ENCODE assay signal across 9 cellular contexts in genomic region chr14:77314043-77314442, GRCh38. TPM values are rescaled to one million over a fixed set of nuclear protein-coding genes. Genes with fewer than 3 reads are reported as not detected.
DNase-seq lines count a peak whose midpoint lies in the region; ATAC-seq and TF ChIP-seq lines count a peak whose summit lies in the region.
"Had no signal": no experiment of that assay in that cellular context is flagged by ENCODE, and none has a peak within 500 bp of the region (broad histone marks: within the 10 kb centered on the region; RNA-seq: fewer than 3 reads in every experiment).

No MANE protein-coding gene starts in this region.

- peaks cover 38% of the 10 kb centered on the region for H4K20me1 ChIP-seq in PC-9 (ENCODE audit: insufficient read depth)

- TF ChIP-seq CTCF in AG04450 (IDR thresholded peaks at IDR 0.05; ENCODE audit: low read depth, low read length) (no peak), PC-9 (conservative IDR thresholded peaks at IDR 0.05) (0 out of 2 replicates have a peak, but pooled peaks have one; percentile 9)

- H3K9me3 ChIP-seq in AG04450 (ENCODE audit: control insufficient read depth, insufficient read depth, low read length) (no peaks in the 10 kb centered on the region), PC-9 (ENCODE audit: insufficient read depth, low read depth) (no peaks in the 10 kb centered on the region), muscle layer of duodenum (ENCODE audit: control insufficient read depth in 1 of 2, low read length in 2 of 2) (no peaks in the 10 kb centered on the region)

- no TSS peak for BruUV-seq in PC-9 (replicated peaks; lab: Mats Ljungman, UMichigan)

- H3K4me3 ChIP-seq in AG04450 (ENCODE audit: low read depth, low read length) (no peak overlapping the region), PC-9 (no peak overlapping the region), muscle layer of duodenum (ENCODE audit: low read depth in 1 of 2, low read length in 2 of 2) (no peak overlapping the region)

- H3K79me2 ChIP-seq in PC-9 (ENCODE audit: low read depth), result peaks cover 50% of the 10 kb centered on the region

- no peak overlapping the region for H3K4me2 ChIP-seq in PC-9

- peaks cover 6% of the 10 kb centered on the region; the same call in 1 of the 2 replicates for H3F3A ChIP-seq in PC-9 (ENCODE audit: insufficient read depth, low read depth)

- peak overlapping the region; percentile 58 for H3K27ac ChIP-seq in AG04450 (ENCODE audit: low read depth, low read length)
- H3K27ac ChIP-seq in PC-9, result no peak overlapping the region
- H3K27ac ChIP-seq in muscle layer of duodenum (ENCODE audit: low read length), result peak overlapping the region; percentile 25

- DNase-seq in AG04450 (ENCODE audit: low read depth, low spot score) (peak; percentile 76), PC-9 (peak in 1 of 2 experiments; percentile 83), GM19240 (ENCODE audit: insufficient read length, low spot score) (no peak)
- DNase-seq in effector CD8-positive, alpha-beta T cell (lab: John Stamatoyannopoulos, UW), result no peak
- DNase-seq: activated CD8-positive, alpha-beta T cell treated with anti-CD3 and anti-CD28 coated beads for 36 hours had no signal

- intact Hi-C loops in PC-9 (cut with micrococcal nuclease; ENCODE audit: unreplicated experiment), result no loop called here

- H2AFZ ChIP-seq in PC-9, result no peak overlapping the region

- peaks cover 1% of the 10 kb centered on the region; the same call in 1 of the 2 replicates for H3K4me1 ChIP-seq in PC-9 (replicated peaks; ENCODE audit: insufficient read depth)
- peaks cover 0 to 15% of the 10 kb centered on the region in 2 donors for H3K4me1 ChIP-seq in muscle layer of duodenum (ENCODE audit: control insufficient read depth in 1 of 2, insufficient read depth in 2 of 2, low read length in 2 of 2)

- CTCF ChIA-PET in AG04450 (lab: Charles Lee) (interaction anchor here (1.3 to 6.6 kb wide), 5 partner anchors 10 to 440 kb away, joined by 3 to 305 read pairs (median 33); partner anchors contain the start of gene SAMD15), PC-9 (lab: Charles Lee) (interaction anchor here (3.6 kb wide), 1 partner anchor 162 kb away, joined by 62 read pairs; no protein-coding TSS in a partner anchor)

- H3K27me3 ChIP-seq in AG04450 (ENCODE audit: control insufficient read depth, insufficient read depth, low read length) (no peaks in the 10 kb centered on the region), PC-9 (ENCODE audit: insufficient read depth, low read depth) (no peaks in the 10 kb centered on the region), muscle layer of duodenum (ENCODE audit: low read depth, low read length) (no peaks in the 10 kb centered on the region)

- H3K36me3 ChIP-seq in PC-9 (ENCODE audit: low read depth) (no peaks in the 10 kb centered on the region), muscle layer of duodenum (ENCODE audit: control insufficient read depth in 1 of 2, insufficient read depth in 2 of 2, low read length in 2 of 2) (peaks cover 0 to 11% of the 10 kb centered on the region in 2 donors)

- ATAC-seq in esophagus mucosa (peak; percentile 75), HG03342 (IDR thresholded peaks at IDR 0.05; ENCODE audit: unreplicated experiment) (no peak), GM19324 (IDR thresholded peaks at IDR 0.05; ENCODE audit: low FRiP score, unreplicated experiment) (no peak)
- ATAC-seq: activated CD8-positive, alpha-beta T cell treated with anti-CD3 and anti-CD28 coated beads for 36 hours had no signal

- H3K9me2 ChIP-seq in PC-9 (ENCODE audit: insufficient read depth), result no peaks in the 10 kb centered on the region

- POLR2A ChIA-PET in AG04450 (lab: Yijun Ruan, JAX), result interaction anchor here (1.2 kb wide), 1 partner anchor 10 kb away, joined by 10 read pairs; no protein-coding TSS in a partner anchor
- POLR2A ChIA-PET in PC-9 (lab: Charles Lee; ENCODE audit: unreplicated experiment), result no interaction called here

RNA-seq across cellular contexts. Expression of gene POMT2, which starts 6.6 kb away (rescaled TPM):
- 11.0 and 17.2 TPM in 2 replicates for polyA plus RNA-seq in AG04450 (2011; rRNA removed)
- polyA minus RNA-seq in AG04450 (2011; rRNA and poly(A)+ RNA removed), result 24.1 and 31.8 TPM in 2 replicates
- 96.5 and 109 TPM in 2 replicates for total RNA-seq in PC-9 (2021)
- total RNA-seq in esophagus mucosa, result 11.2 TPM

RNA-seq across cellular contexts. Expression of gene GSTZ1, which starts 6.8 kb away (rescaled TPM):
- 12.4 and 16.8 TPM in 2 replicates for polyA plus RNA-seq in AG04450 (2011; rRNA removed)
- 11.0 and 15.8 TPM in 2 replicates for polyA minus RNA-seq in AG04450 (2011; rRNA and poly(A)+ RNA removed)
- 135 and 195 TPM in 2 replicates for total RNA-seq in PC-9 (2021)
- total RNA-seq in esophagus mucosa, result 26.6 TPM

RNA-seq across cellular contexts. Expression of gene NGB, which starts 43.0 kb away (rescaled TPM):
- polyA plus RNA-seq in AG04450 (2011; rRNA removed), result not detected in 2 replicates
- polyA minus RNA-seq in AG04450 (2011; rRNA and poly(A)+ RNA removed), result not detected in 2 replicates
- total RNA-seq in PC-9 (2021), result not detected in 2 replicates
- not detected for total RNA-seq in esophagus mucosa
- total RNA-seq: activated CD8-positive, alpha-beta T cell treated with anti-CD3 and anti-CD28 coated beads for 36 hours had no signal
